22 cellular contexts compared by ENCODE assay signal in the genomic region with DNA sequence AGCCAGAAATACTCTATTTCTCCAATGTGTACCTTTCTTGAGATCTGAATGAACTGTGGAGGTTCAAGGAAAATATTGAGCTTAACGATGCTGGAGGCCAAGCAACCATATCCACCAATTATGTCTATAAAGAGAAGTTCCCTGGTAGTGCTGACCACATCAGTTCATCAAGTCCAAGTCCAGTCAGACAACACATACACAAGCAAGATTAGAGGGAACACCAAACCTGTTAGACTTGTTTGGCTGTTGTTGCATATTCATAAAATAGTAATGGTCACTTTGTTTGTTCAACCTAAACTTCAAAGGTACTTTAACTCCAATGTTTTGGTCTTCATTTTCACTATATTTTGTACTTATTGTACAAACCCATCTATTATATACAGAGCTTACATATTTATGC.
DNase-seq lines count a peak whose midpoint lies in the region; ATAC-seq and TF ChIP-seq lines count a peak whose summit lies in the region.
"Had no signal": no experiment of that assay in that cellular context is flagged by ENCODE, and none has a peak within 500 bp of the region (broad histone marks: within the 10 kb centered on the region; RNA-seq: fewer than 3 reads in every experiment).

No MANE protein-coding gene starts in this region.

- H4K20me1 ChIP-seq in KMS-11 (ENCODE audit: insufficient read depth), result no peaks in the 10 kb centered on the region

- CTCF ChIA-PET in RWPE1 (lab: Yijun Ruan, JAX), result no interaction called here

- DNase-seq in DMS53 (lab: John Stamatoyannopoulos, UW) (peak; percentile 96), RWPE1 (ENCODE audit: low spot score) (peak; percentile 20), left lung (no peak)
- DNase-seq: activated CD4-positive, alpha-beta T cell treated with anti-CD3 and anti-CD28 coated beads for 4 hours; activated naive CD4-positive, alpha-beta T cell treated with anti-CD3 and anti-CD28 coated beads for 36 hours; activated T-cell treated with anti-CD3 and anti-CD28 coated beads, Interleukin-2, amount 50 U/mL, for 72 hours; dorsolateral prefrontal cortex; immature natural killer cell; lower lobe of right lung; NCI-H1105 treated with DMSO at 0.1 percent for 48 hours; NCI-H2107; NCI-H524 treated with DMSO at 0.1 percent for 48 hours; SHP77 treated with DMSO at 0.1 percent for 48 hours had no signal

- H3K4me3 ChIP-seq in KMS-11 (IDR thresholded peaks at IDR 0.05; ENCODE audit: insufficient read depth, low read depth, low read length) (no peak overlapping the region), left lung (no peak overlapping the region)
- H3K4me3 ChIP-seq: dorsolateral prefrontal cortex, lower lobe of right lung, skin epidermis, suprapubic skin, vagina had no signal

- H3K9ac ChIP-seq in KMS-11, result peak overlapping the region; percentile 36; the same call in 1 of the 2 replicates

- peak overlapping the region; percentile 32; the same call in 1 of the 2 replicates for H2AFZ ChIP-seq in KMS-11 (ENCODE audit: low read depth)

- POLR2A ChIA-PET in RWPE1 (lab: Yijun Ruan, JAX; ENCODE audit: low non-redundant PET), result no interaction called here

- no peaks in the 10 kb centered on the region for H3K79me2 ChIP-seq in KMS-11 (ENCODE audit: insufficient read depth, low read depth)

- H3K27me3 ChIP-seq in KMS-11 (ENCODE audit: insufficient read depth, low read depth) (no peaks in the 10 kb centered on the region), left lung (no peaks in the 10 kb centered on the region)
- H3K27me3 ChIP-seq: dorsolateral prefrontal cortex, suprapubic skin, vagina had no signal

- no peak for TF ChIP-seq CTCF in KMS-11 (conservative IDR thresholded peaks at IDR 0.05; ENCODE audit: low read depth, low read length)
- TF ChIP-seq CTCF in RWPE1 (conservative IDR thresholded peaks at IDR 0.05; ENCODE audit: low read depth), result no peak
- no peak for TF ChIP-seq CTCF in left lung (IDR thresholded peaks at IDR 0.05)

- no peaks in the 10 kb centered on the region for H3K9me3 ChIP-seq in left lung
- H3K9me3 ChIP-seq: lower lobe of right lung, suprapubic skin, vagina had no signal

- ATAC-seq in left lung (peak; percentile 63), HG02870 (IDR thresholded peaks at IDR 0.05; ENCODE audit: unreplicated experiment) (no peak), HG02759 (IDR thresholded peaks at IDR 0.05; ENCODE audit: unreplicated experiment) (no peak), HG02981 (IDR thresholded peaks at IDR 0.05; ENCODE audit: unreplicated experiment) (no peak), HG03432 (IDR thresholded peaks at IDR 0.05; ENCODE audit: unreplicated experiment) (no peak)
- ATAC-seq: activated T-cell treated with anti-CD3 and anti-CD28 coated beads, Interleukin-2, amount 50 U/mL, for 72 hours; lower lobe of right lung; stimulated activated memory B cell treated with anti-CD40 and anti-IgM and Interleukin-4, amounts not matched to agents 10 μg/mL and 1 μg/mL and 100 μg/mL, for 72 hours had no signal

- H3K36me3 ChIP-seq in KMS-11 (ENCODE audit: insufficient read depth) (no peaks in the 10 kb centered on the region), left lung (no peaks in the 10 kb centered on the region)
- H3K36me3 ChIP-seq: lower lobe of right lung, suprapubic skin, vagina had no signal

- peak overlapping the region; percentile 43 for H3K4me2 ChIP-seq in KMS-11

- H3K4me1 ChIP-seq in KMS-11 (ENCODE audit: low read depth, poor library complexity, severe bottlenecking), result peaks cover 29% of the 10 kb centered on the region
- H3K4me1 ChIP-seq in left lung, result no peaks in the 10 kb centered on the region
- H3K4me1 ChIP-seq: lower lobe of right lung, suprapubic skin, vagina had no signal

- intact Hi-C loops in left lung (cut with DNase I), result no loop called here

- H3K27ac ChIP-seq in KMS-11 (peak overlapping the region; percentile 74; the same call in 1 of the 2 replicates), RWPE1 (no peak overlapping the region), left lung (no peak overlapping the region)
- H3K27ac ChIP-seq: dorsolateral prefrontal cortex, lower lobe of right lung, skin epidermis, suprapubic skin, vagina had no signal

Comparison
In these comparisons a context has a peak if more than half of its experiments do, and no peak if none do; other contexts are left out.
1. DNase-seq: peak in DMS53 (single experiment) and RWPE1 (single experiment); none in left lung (0 of 2).